ENCODE assay signal across 8 cellular contexts in the genomic region with DNA sequence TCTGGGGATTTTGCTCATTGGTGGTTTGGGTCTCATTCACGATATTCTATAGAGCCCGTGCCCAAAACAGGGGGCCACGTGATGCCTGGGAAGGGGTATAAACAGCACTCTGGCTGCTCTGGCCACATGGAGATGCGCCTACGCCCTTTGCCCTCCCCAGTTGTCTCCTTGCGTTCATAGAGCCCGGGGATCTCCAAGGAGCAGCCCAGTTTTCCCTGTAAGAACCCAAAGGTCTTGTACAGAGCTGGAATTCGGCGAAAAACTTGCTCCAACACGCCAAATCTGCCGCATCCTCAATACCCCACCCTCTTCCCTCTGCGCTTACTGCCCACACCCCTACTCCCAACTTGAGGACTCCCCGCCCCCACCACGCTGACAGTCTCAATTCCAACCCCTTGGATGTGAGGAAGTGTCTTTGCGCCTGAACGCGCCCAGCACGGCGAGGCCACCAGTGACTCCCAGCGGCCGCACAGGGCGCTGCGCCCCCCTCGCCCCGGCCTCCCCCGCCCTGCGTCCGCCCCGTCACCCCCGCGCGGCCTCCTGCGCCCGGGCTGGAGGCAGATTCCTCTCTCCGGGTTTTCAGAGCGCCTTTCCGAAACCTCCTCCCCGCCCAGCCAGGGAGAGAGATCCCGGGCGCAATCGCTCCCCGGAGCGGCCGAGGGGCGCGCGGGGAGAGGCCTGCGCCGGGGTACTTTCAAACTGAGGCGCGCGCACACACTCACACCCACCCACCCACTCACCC. TPM values are rescaled to one million over a fixed set of nuclear protein-coding genes. Genes with fewer than 3 reads are reported as not detected.
DNase-seq lines count a peak whose midpoint lies in the region; ATAC-seq and TF ChIP-seq lines count a peak whose summit lies in the region.

NHS (plus strand) TSS at position 582 of the 742 bp plus-strand sequence. CDS start 558 bp downstream, outside the sequence.

- TF ChIP-seq CTCF in BE2C (IDR thresholded peaks at IDR 0.05; ENCODE audit: low read depth, low read length), result peak; percentile 33; the same call in 1 of the 2 replicates
- peak; percentile 68 for TF ChIP-seq CTCF in RWPE1 (conservative IDR thresholded peaks at IDR 0.05; ENCODE audit: low read depth)
- TF ChIP-seq CTCF in esophagus muscularis mucosa (IDR thresholded peaks at IDR 0.05), result peak; percentile 43 to 78 (median 61)
- TF ChIP-seq CTCF in vagina (IDR thresholded peaks at IDR 0.05), result peak in 1 of 3 experiments; percentile 26

- no peaks in the 10 kb centered on the region for H3K36me3 ChIP-seq in BE2C
- H3K36me3 ChIP-seq in esophagus muscularis mucosa, result no peaks in the 10 kb centered on the region
- no peaks in the 10 kb centered on the region for H3K36me3 ChIP-seq in vagina

- intact Hi-C loops in esophagus muscularis mucosa (cut with DNase I) (loop anchor here (5.0 to 10.0 kb wide), 5 partner anchors 80 to 320 kb away; no protein-coding TSS in a partner anchor), vagina (cut with DNase I) (loop anchor here (5.0 kb wide), 1 partner anchor 148 kb away; no protein-coding TSS in a partner anchor)

- 29% methylated on average over 16 of the region's 52 CpGs for WGBS in esophagus muscularis mucosa

- TF ChIP-seq EP300 in esophagus muscularis mucosa (IDR thresholded peaks at IDR 0.05), result no peak

- CTCF ChIA-PET in RWPE1 (lab: Yijun Ruan, JAX), result no interaction called here

- H3K4me1 ChIP-seq in BE2C (no peaks in the 10 kb centered on the region), esophagus muscularis mucosa (peaks cover 0 to 15% (median 6%) of the 10 kb centered on the region in 4 donors), vagina (no peaks in the 10 kb centered on the region)

- peak; percentile 77 for DNase-seq in BE2C
- peak; percentile 85 for DNase-seq in HK-2 (ENCODE audit: unreplicated experiment)
- peak; percentile 69 for DNase-seq in RWPE1 (ENCODE audit: low spot score)
- DNase-seq in esophagus muscularis mucosa (ENCODE audit: extremely low spot score), result peak; percentile 92
- peak; percentile 55 for DNase-seq in mucosa of gallbladder (ENCODE audit: low spot score)
- no peak for DNase-seq in vagina (ENCODE audit: extremely low spot score in 2 of 2)
- DNase-seq in GF-D8 (lab: John Stamatoyannopoulos, UW), result no peak

- peak within 1 kb of the TSS; percentile 85 for H3K27ac ChIP-seq in RWPE1
- H3K27ac ChIP-seq in esophagus muscularis mucosa (replicated peaks in 1 of 4), result peak within 1 kb of the TSS; percentile 75 to 81 (median 80)
- H3K27ac ChIP-seq in vagina, result peak within 1 kb of the TSS; percentile 55

- ATAC-seq in HG02885 (IDR thresholded peaks at IDR 0.05; ENCODE audit: poor library complexity, unreplicated experiment), result no peak

- POLR2A ChIA-PET in RWPE1 (lab: Yijun Ruan, JAX; ENCODE audit: low non-redundant PET), result no interaction called here

- H3K4me3 ChIP-seq in BE2C (ENCODE audit: low read depth, low read length), result peak within 1 kb of the TSS; percentile 63
- peak within 1 kb of the TSS; percentile 62 to 70 (median 64) for H3K4me3 ChIP-seq in esophagus muscularis mucosa
- H3K4me3 ChIP-seq in vagina, result peak within 1 kb of the TSS; percentile 47 to 62

- TF ChIP-seq POLR2A in esophagus muscularis mucosa (IDR thresholded peaks at IDR 0.05; ENCODE audit: low read depth) (no peak), vagina (IDR thresholded peaks at IDR 0.05) (peak in 1 of 2 donors; percentile 36)

- H3K9me3 ChIP-seq in BE2C, result no peaks in the 10 kb centered on the region
- no peaks in the 10 kb centered on the region for H3K9me3 ChIP-seq in esophagus muscularis mucosa
- no peaks in the 10 kb centered on the region for H3K9me3 ChIP-seq in vagina

- H3K27me3 ChIP-seq in BE2C (peaks cover 22% of the 10 kb centered on the region), esophagus muscularis mucosa (no peaks in the 10 kb centered on the region), vagina (no peaks in the 10 kb centered on the region)

RNA-seq across cellular contexts. Expression of gene NHS, which starts in this region (rescaled TPM):
- polyA plus RNA-seq in BE2C (2012; ENCODE audit: insufficient read depth, insufficient read length, low read depth), result 0.22 TPM
- total RNA-seq in esophagus muscularis mucosa (1 to 10 TPM; 5.0 to 8.7 (median 6.2) TPM), mucosa of gallbladder (5.6 TPM), vagina (8.3 TPM)

Comparison
In these comparisons a context has a peak if more than half of its experiments do, and no peak if none do; other contexts are left out.
1. DNase-seq: peak in BE2C (single experiment), HK-2 (single experiment), RWPE1 (single experiment), esophagus muscularis mucosa (single experiment) and mucosa of gallbladder (single experiment); none in vagina (0 of 2) and GF-D8 (single experiment).
2. Peak in every context shown above with its lines, with median percentiles within 50 percentile points of each other: H3K4me3 ChIP-seq and H3K27ac ChIP-seq.